17 cellular contexts compared by ENCODE assay signal in genomic region chr19:38988632-38989031, GRCh38. TPM values are rescaled to one million over a fixed set of nuclear protein-coding genes. Genes with fewer than 3 reads are reported as not detected.
DNase-seq lines count a peak whose midpoint lies in the region; ATAC-seq and TF ChIP-seq lines count a peak whose summit lies in the region.
"Had no signal": no experiment of that assay in that cellular context is flagged by ENCODE, and none has a peak within 500 bp of the region (broad histone marks: within the 10 kb centered on the region; RNA-seq: fewer than 3 reads in every experiment).

No MANE protein-coding gene starts in this region.

- ATAC-seq in SK-N-SH treated with all-trans-retinoic acid at 6 μM for 48 hours (no peak), WTC11 (no peak)

- no peaks in the 10 kb centered on the region for H3K79me2 ChIP-seq in SK-N-SH (ENCODE audit: insufficient read depth)
- no peaks in the 10 kb centered on the region for H3K79me2 ChIP-seq in parathyroid adenoma

- peaks cover 8% of the 10 kb centered on the region for H3K27me3 Mint-ChIP-seq in WTC11 (ENCODE audit: low read depth)

- TF ChIP-seq EP300 in SK-N-SH (IDR thresholded peaks at IDR 0.05; ENCODE audit: borderline replicate concordance in 1 of 2, low read depth in 1 of 2, low read length in 1 of 2): no peak

- no peak overlapping the region for H3K4me3 ChIP-seq in SK-N-SH (ENCODE audit: low read depth in 2 of 2, low read length in 1 of 2)
- no peak overlapping the region for H3K4me3 ChIP-seq in mesodermal cell (ENCODE audit: extremely low read depth, insufficient read depth, low read length, poor library complexity, severe bottlenecking)
- peak overlapping the region; percentile 1 for H3K4me3 ChIP-seq in parathyroid adenoma (ENCODE audit: low read depth, low read length)

- H3K27ac Mint-ChIP-seq in WTC11: peak overlapping the region; percentile 69
- H3K27ac Mint-ChIP-seq: CD4-positive, alpha-beta T cell had no signal

- H3K36me3 Mint-ChIP-seq in WTC11: no peaks in the 10 kb centered on the region

- H3K4me3 Mint-ChIP-seq in WTC11: no peak overlapping the region
- H3K4me3 Mint-ChIP-seq: CD4-positive, alpha-beta T cell had no signal

- no peak overlapping the region for H3K9ac ChIP-seq in SK-N-SH
- no peak overlapping the region for H3K9ac ChIP-seq in parathyroid adenoma

- 97% methylated on average over 4 of the region's 4 CpGs for WGBS in SK-N-SH (ENCODE audit: low lambda C conversion rate)
- 87 to 91% methylated on average over 2 to 3 of the region's 4 CpGs for WGBS in mesodermal cell (ENCODE audit: insufficient coverage in 2 of 2), 2 experiments

- peaks cover 8% of the 10 kb centered on the region for H3K4me1 Mint-ChIP-seq in WTC11

- H2AFZ ChIP-seq in SK-N-SH (ENCODE audit: low read depth) (peak overlapping the region; percentile 41), parathyroid adenoma (peak overlapping the region; percentile 91)

- CTCF ChIA-PET in SK-N-SH (lab: Yijun Ruan, JAX) (interaction anchor here (1.2 to 3.6 kb wide), 3 partner anchors 12 to 27 kb away, joined by 3 to 21 read pairs (median 3); partner anchors contain the start of gene FBXO17), WTC11 (lab: Charles Lee) (interaction anchor here (0.7 to 5.6 kb wide), 9 partner anchors 8 to 199 kb away, joined by 3 to 55 read pairs (median 4); partner anchors contain the start of genes FBXO17, MRPS12 and SARS2)

- H3K27ac ChIP-seq in SK-N-SH (ENCODE audit: low read depth in 2 of 2, low read length in 1 of 2) (peak overlapping the region; percentile 7 to 20; a peak in 1 of 4 replicates), mesodermal cell (ENCODE audit: low read depth, low read length, severe bottlenecking) (peak overlapping the region; percentile 37), parathyroid adenoma (peak overlapping the region; percentile 83)
- H3K27ac ChIP-seq: 22Rv1, HL-60 had no signal

- H3F3A ChIP-seq in SK-N-SH (replicated peaks; ENCODE audit: insufficient read depth): peaks cover 15% of the 10 kb centered on the region

- H3K36me3 ChIP-seq in SK-N-SH (replicated peaks in 1 of 2; ENCODE audit: control insufficient read depth in 1 of 2, insufficient read depth in 2 of 2, low read length in 1 of 2) (no peaks in the 10 kb centered on the region), mesodermal cell (ENCODE audit: control insufficient read depth, insufficient read depth, low read length) (no peaks in the 10 kb centered on the region), parathyroid adenoma (ENCODE audit: control insufficient read depth, insufficient read depth, low read length) (no peaks in the 10 kb centered on the region)
- H3K36me3 ChIP-seq: BE2C had no signal

- H3K27me3 ChIP-seq in SK-N-SH (ENCODE audit: insufficient read depth) (no peaks in the 10 kb centered on the region), parathyroid adenoma (ENCODE audit: control insufficient read depth, insufficient read depth, low read length) (no peaks in the 10 kb centered on the region)
- H3K27me3 ChIP-seq: BE2C had no signal

- TF ChIP-seq RAD21 in SK-N-SH (IDR thresholded peaks at IDR 0.05; ENCODE audit: low read length): no peak

- POLR2A ChIA-PET in SK-N-SH (lab: Yijun Ruan, JAX) (no interaction called here), WTC11 (lab: Charles Lee) (interaction anchor here (0.6 to 1.5 kb wide), 3 partner anchors 12 to 73 kb away, joined by 3 to 7 read pairs (median 4); partner anchors contain the start of gene FBXO27)

- H3K4me1 ChIP-seq in SK-N-SH (ENCODE audit: control insufficient read depth in 1 of 2, insufficient read depth in 2 of 2, low read depth in 1 of 2, low read length in 1 of 2) (peaks cover 4 to 16% of the 10 kb centered on the region in 2 experiments; a peak in 2 of 4 replicates), mesodermal cell (ENCODE audit: control insufficient read depth, insufficient read depth, low read length, poor library complexity, severe bottlenecking) (peaks cover 6% of the 10 kb centered on the region), parathyroid adenoma (peaks cover 4% of the 10 kb centered on the region)
- H3K4me1 ChIP-seq: BE2C had no signal

- DNase-seq in SK-N-SH: no peak
- DNase-seq in WTC11 (ENCODE audit: low spot score): no peak
- no peak for DNase-seq in mesenteric fat pad (ENCODE audit: low spot score)
- DNase-seq in RKO (ENCODE audit: low spot score): no peak
- no peak for DNase-seq in NCI-H345 treated with DMSO at 0.1 percent for 48 hours (lab: John Stamatoyannopoulos, UW; ENCODE audit: unreplicated experiment)
- DNase-seq: CD4-positive, alpha-beta T cell; KBM-7; NCI-H1417 treated with DMSO at 0.1 percent for 48 hours; NCI-H2029; Right ventricle myocardium superior had no signal

- H3K4me2 ChIP-seq in SK-N-SH (peak overlapping the region; percentile 59; the same call in 1 of the 2 replicates), parathyroid adenoma (ENCODE audit: low read length) (no peak overlapping the region)

- H3K9me3 Mint-ChIP-seq in WTC11: no peaks in the 10 kb centered on the region
- H3K9me3 Mint-ChIP-seq: CD4-positive, alpha-beta T cell; H9 had no signal

- no peaks in the 10 kb centered on the region for H4K20me1 ChIP-seq in SK-N-SH (ENCODE audit: insufficient read depth)

- H3K9me2 ChIP-seq in SK-N-SH: no peaks in the 10 kb centered on the region

- TF ChIP-seq CTCF in SK-N-SH (IDR thresholded peaks at IDR 0.05) (no peak), WTC11 (IDR thresholded peaks at IDR 0.05) (no peak), parathyroid adenoma (IDR thresholded peaks at IDR 0.05) (no peak)

- H3K9me3 ChIP-seq in SK-N-SH: no peaks in the 10 kb centered on the region
- H3K9me3 ChIP-seq in mesodermal cell (ENCODE audit: control insufficient read depth, low read length): no peaks in the 10 kb centered on the region
- H3K9me3 ChIP-seq in parathyroid adenoma (ENCODE audit: control insufficient read depth, low read length): no peaks in the 10 kb centered on the region
- H3K9me3 ChIP-seq: BE2C had no signal

TF ChIP-seq in SK-N-SH treated with all-trans-retinoic acid at 6 μM for 48 hours, 23 proteins besides CTCF, POLR2A, EP300 and RAD21 (continues in another document):
- TF ChIP-seq ZFP30 (CRISPR knock-in tag; IDR thresholded peaks at IDR 0.05): no peak
- no peak for TF ChIP-seq RARB (CRISPR knock-in tag; IDR thresholded peaks at IDR 0.05)
- no peak for TF ChIP-seq ZC3H10 (CRISPR knock-in tag; IDR thresholded peaks at IDR 0.05)
- no peak for TF ChIP-seq ARNTL (CRISPR knock-in tag; IDR thresholded peaks at IDR 0.05; ENCODE audit: borderline replicate concordance, low read depth)
- no peak for TF ChIP-seq ZNF70 (CRISPR knock-in tag; IDR thresholded peaks at IDR 0.05)
- no peak for TF ChIP-seq ZNF565 (CRISPR knock-in tag; conservative IDR thresholded peaks at IDR 0.05; ENCODE audit: low read depth)

TF ChIP-seq in WTC11, 78 proteins besides CTCF, POLR2A, EP300 and RAD21 (continues in another document):
- 0 out of 2 replicates have a peak, but pooled peaks have one; percentile 26 for TF ChIP-seq ZNF121 (CRISPR knock-in tag; IDR thresholded peaks at IDR 0.05)

RNA-seq across cellular contexts. Expression of gene FBXO17, which starts 13.1 kb away (rescaled TPM):
- polyA plus RNA-seq in SK-N-SH (2012; rRNA removed): 30.8 and 40.7 TPM in 2 replicates
- 19.8 and 26.3 TPM in 2 replicates for polyA plus RNA-seq in SK-N-SH (2012; cell fraction: cytosol; rRNA removed)
- polyA plus RNA-seq in SK-N-SH (2012; cell fraction: nucleus; rRNA removed): 82.4 and 84.3 TPM in 2 replicates
- total RNA-seq in WTC11 (2021): 16.8 to 22.2 TPM (median 18.6 TPM) in 3 replicates
- polyA plus RNA-seq in mesodermal cell (2013, experiment 1 of 2): 24.3 TPM
- polyA plus RNA-seq in mesodermal cell (2013, experiment 2 of 2): 21.7 TPM
- total RNA-seq in mesenteric fat pad: 28.4 TPM
- total RNA-seq: CD4-positive, alpha-beta T cell had no signal

RNA-seq across cellular contexts. Expression of gene FBXO27, which starts 43.7 kb away (rescaled TPM):
- 5.0 and 5.8 TPM in 2 replicates for polyA plus RNA-seq in SK-N-SH (2012; rRNA removed)
- 4.3 and 4.5 TPM in 2 replicates for polyA plus RNA-seq in SK-N-SH (2012; cell fraction: cytosol; rRNA removed)
- 3.2 and 7.6 TPM in 2 replicates for polyA plus RNA-seq in SK-N-SH (2012; cell fraction: nucleus; rRNA removed)
- 18.9 to 22.7 TPM (median 20.0 TPM) in 3 replicates for total RNA-seq in WTC11 (2021)
- polyA plus RNA-seq in mesodermal cell (2013, experiment 1 of 2): 2.9 TPM
- polyA plus RNA-seq in mesodermal cell (2013, experiment 2 of 2): 2.1 TPM
- total RNA-seq in mesenteric fat pad: 21.7 TPM

RNA-seq across cellular contexts. Expression of gene MRPS12, which starts 57.9 kb away (rescaled TPM):
- polyA plus RNA-seq in SK-N-SH (2012; rRNA removed): 55.7 and 59.6 TPM in 2 replicates
- 27.9 and 43.4 TPM in 2 replicates for polyA plus RNA-seq in SK-N-SH (2012; cell fraction: cytosol; rRNA removed)
- 30.4 and 35.2 TPM in 2 replicates for polyA plus RNA-seq in SK-N-SH (2012; cell fraction: nucleus; rRNA removed)
- 79.9 to 88.0 TPM (median 81.5 TPM) in 3 replicates for total RNA-seq in WTC11 (2021)
- polyA plus RNA-seq in mesodermal cell (2013, experiment 1 of 2): 33.0 TPM
- polyA plus RNA-seq in mesodermal cell (2013, experiment 2 of 2): 27.8 TPM
- 38.6 TPM for total RNA-seq in mesenteric fat pad

RNA-seq across cellular contexts. Expression of gene SARS2, which starts 58.1 kb away (rescaled TPM):
- polyA plus RNA-seq in SK-N-SH (2012; rRNA removed): 36.5 and 39.8 TPM in 2 replicates
- 6.7 and 12.2 TPM in 2 replicates for polyA plus RNA-seq in SK-N-SH (2012; cell fraction: cytosol; rRNA removed)
- 209 and 249 TPM in 2 replicates for polyA plus RNA-seq in SK-N-SH (2012; cell fraction: nucleus; rRNA removed)
- total RNA-seq in WTC11 (2021) (66.4 to 74.7 TPM (median 69.6 TPM) in 3 replicates), mesenteric fat pad (14.0 TPM)
- polyA plus RNA-seq in mesodermal cell (2013, experiment 1 of 2): 36.6 TPM
- polyA plus RNA-seq in mesodermal cell (2013, experiment 2 of 2): 24.6 TPM

Comparison
In these comparisons a context has a peak if more than half of its experiments do, and no peak if none do; other contexts are left out.
1. H3K27ac ChIP-seq: peak in every context shown above with its lines; median percentile 83 in parathyroid adenoma; 37 in mesodermal cell; 14 in SK-N-SH.